ENCODE assay signal across 12 cellular contexts in the genomic region with DNA sequence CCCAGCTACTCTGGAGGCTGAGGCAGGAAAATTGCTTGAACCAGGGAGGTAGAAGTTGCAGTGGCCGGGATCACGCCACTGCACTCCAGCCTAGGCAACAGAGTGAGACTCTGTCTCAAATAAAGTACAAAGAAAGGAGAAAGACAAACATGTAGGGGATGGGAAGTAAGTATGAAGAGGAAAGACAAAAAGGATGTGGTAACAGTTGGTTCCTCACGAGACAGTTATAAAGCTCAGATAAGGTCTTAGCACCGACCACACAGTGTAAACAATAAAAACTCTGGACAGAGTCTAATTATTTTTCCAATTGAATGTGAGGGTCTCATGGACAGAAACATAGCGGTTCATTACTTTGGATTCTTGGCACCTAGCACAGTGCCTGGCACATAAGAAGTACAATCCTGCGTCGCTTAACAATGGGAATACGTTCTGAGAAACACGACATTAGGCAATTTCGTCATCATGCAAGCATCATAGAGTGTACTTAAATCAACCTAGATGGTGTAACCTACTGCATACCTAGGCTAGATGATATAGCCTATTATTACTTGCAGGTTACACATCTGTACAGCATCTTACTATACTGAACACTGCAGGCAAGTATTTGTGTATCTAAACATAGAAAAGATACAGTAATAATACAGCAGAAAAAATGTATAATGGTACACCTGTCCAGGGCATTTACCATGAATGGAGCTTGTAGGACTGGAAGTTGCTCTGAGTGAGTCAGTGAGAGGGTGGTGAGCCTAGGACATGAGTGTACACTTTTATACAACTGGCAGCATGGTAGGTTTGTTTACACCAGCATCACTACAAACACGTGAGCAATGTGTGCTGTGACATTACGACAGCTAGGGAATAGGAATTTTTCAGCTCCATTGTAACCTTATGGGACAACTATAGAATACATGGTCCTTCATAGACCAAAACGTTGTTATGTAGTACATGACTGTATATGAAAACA. TPM values are rescaled to one million over a fixed set of nuclear protein-coding genes. Genes with fewer than 3 reads are reported as not detected.
DNase-seq lines count a peak whose midpoint lies in the region; ATAC-seq lines count a peak whose summit lies in the region.
"Had no signal": no experiment of that assay in that cellular context is flagged by ENCODE, and none has a peak within 500 bp of the region (broad histone marks: within the 10 kb centered on the region; RNA-seq: fewer than 3 reads in every experiment).

No MANE protein-coding gene starts in this region.

- no peaks in the 10 kb centered on the region for H3K27me3 Mint-ChIP-seq in activated CD4-positive, alpha-beta memory T cell treated with anti-CD3 and anti-CD28 coated beads, Interleukin-2, amount 10 ng/mL, durations not matched to agents 7 days and 5 days
- no peaks in the 10 kb centered on the region for H3K27me3 Mint-ChIP-seq in activated CD4-positive, alpha-beta memory T cell treated with anti-CD3 and anti-CD28 coated beads for 36 hours
- H3K27me3 Mint-ChIP-seq in natural killer cell treated with Interleukin-12 subunit alpha and Interleukin-12 subunit beta and Interleukin-15 and Interleukin-18, amount 100 ng/mL, for 72 hours, result peaks cover 0 to 9% of the 10 kb centered on the region in 2 donors
- H3K27me3 Mint-ChIP-seq: memory B cell had no signal

- intact Hi-C loops in activated CD4-positive, alpha-beta memory T cell treated with anti-CD3 and anti-CD28 coated beads for 36 hours (cut with micrococcal nuclease), result loop anchor here (5.0 kb wide), 1 partner anchor 38 kb away; a partner anchor contains a TSS

- H3K27ac Mint-ChIP-seq in activated CD4-positive, alpha-beta memory T cell treated with anti-CD3 and anti-CD28 coated beads, Interleukin-2, amount 10 ng/mL, durations not matched to agents 7 days and 5 days, result peak overlapping the region; percentile 79
- H3K27ac Mint-ChIP-seq in activated CD4-positive, alpha-beta memory T cell treated with anti-CD3 and anti-CD28 coated beads for 36 hours, result no peak overlapping the region
- peak overlapping the region in 1 of 2 donors; percentile 59 for H3K27ac Mint-ChIP-seq in natural killer cell treated with Interleukin-12 subunit alpha and Interleukin-12 subunit beta and Interleukin-15 and Interleukin-18, amount 100 ng/mL, for 72 hours
- H3K27ac Mint-ChIP-seq: endodermal cell, memory B cell had no signal

- peaks cover 18% of the 10 kb centered on the region for H3K36me3 Mint-ChIP-seq in activated CD4-positive, alpha-beta memory T cell treated with anti-CD3 and anti-CD28 coated beads, Interleukin-2, amount 10 ng/mL, durations not matched to agents 7 days and 5 days (ENCODE audit: low read depth)
- peaks cover 1% of the 10 kb centered on the region for H3K36me3 Mint-ChIP-seq in activated CD4-positive, alpha-beta memory T cell treated with anti-CD3 and anti-CD28 coated beads for 36 hours
- no peaks in the 10 kb centered on the region for H3K36me3 Mint-ChIP-seq in natural killer cell treated with Interleukin-12 subunit alpha and Interleukin-12 subunit beta and Interleukin-15 and Interleukin-18, amount 100 ng/mL, for 72 hours

- POLR2A ChIA-PET in activated CD4-positive, alpha-beta memory T cell treated with anti-CD3 and anti-CD28 coated beads, Interleukin-2, amount 10 ng/mL, durations not matched to agents 7 days and 5 days (lab: Charles Lee), result interaction anchor here (1.0 to 2.0 kb wide), 4 partner anchors 19 to 38 kb away, joined by 3 to 10 read pairs (median 6); a partner anchor contains a TSS
- POLR2A ChIA-PET in activated CD4-positive, alpha-beta memory T cell treated with anti-CD3 and anti-CD28 coated beads for 36 hours (lab: Charles Lee), result no interaction called here

- CTCF ChIA-PET in activated CD4-positive, alpha-beta memory T cell treated with anti-CD3 and anti-CD28 coated beads, Interleukin-2, amount 10 ng/mL, durations not matched to agents 7 days and 5 days (lab: Charles Lee), result interaction anchor here (1.2 to 1.5 kb wide), 2 partner anchors 33 to 48 kb away, joined by 4 to 5 read pairs; no protein-coding TSS in a partner anchor
- CTCF ChIA-PET in activated CD4-positive, alpha-beta memory T cell treated with anti-CD3 and anti-CD28 coated beads for 36 hours (lab: Charles Lee), result interaction anchor here (1.5 kb wide), 1 partner anchor 48 kb away, joined by 3 read pairs; no protein-coding TSS in a partner anchor

- H3K4me1 Mint-ChIP-seq in activated CD4-positive, alpha-beta memory T cell treated with anti-CD3 and anti-CD28 coated beads, Interleukin-2, amount 10 ng/mL, durations not matched to agents 7 days and 5 days, result peaks cover 34% of the 10 kb centered on the region
- H3K4me1 Mint-ChIP-seq in activated CD4-positive, alpha-beta memory T cell treated with anti-CD3 and anti-CD28 coated beads for 36 hours (ENCODE audit: low read depth), result peaks cover 23% of the 10 kb centered on the region
- peaks cover 10 to 11% of the 10 kb centered on the region in 2 donors for H3K4me1 Mint-ChIP-seq in natural killer cell treated with Interleukin-12 subunit alpha and Interleukin-12 subunit beta and Interleukin-15 and Interleukin-18, amount 100 ng/mL, for 72 hours (ENCODE audit: low read depth in 2 of 2)

- H3K4me3 Mint-ChIP-seq in activated CD4-positive, alpha-beta memory T cell treated with anti-CD3 and anti-CD28 coated beads, Interleukin-2, amount 10 ng/mL, durations not matched to agents 7 days and 5 days, result peak overlapping the region; percentile 42
- H3K4me3 Mint-ChIP-seq in activated CD4-positive, alpha-beta memory T cell treated with anti-CD3 and anti-CD28 coated beads for 36 hours, result no peak overlapping the region
- H3K4me3 Mint-ChIP-seq in natural killer cell treated with Interleukin-12 subunit alpha and Interleukin-12 subunit beta and Interleukin-15 and Interleukin-18, amount 100 ng/mL, for 72 hours, result peak overlapping the region; percentile 49
- H3K4me3 Mint-ChIP-seq: endodermal cell, memory B cell had no signal

- ATAC-seq in HG02973 (IDR thresholded peaks at IDR 0.05; ENCODE audit: unreplicated experiment), result peak; percentile 68
- ATAC-seq in natural killer cell treated with Interleukin-12 subunit alpha and Interleukin-12 subunit beta and Interleukin-15 and Interleukin-18, amount 100 ng/mL, for 72 hours, result no peak

- DNase-seq in activated CD4-positive, alpha-beta memory T cell treated with anti-CD3 and anti-CD28 coated beads, Interleukin-2, amount 10 ng/mL, durations not matched to agents 7 days and 5 days, result no peak
- DNase-seq in activated CD4-positive, alpha-beta memory T cell treated with anti-CD3 and anti-CD28 coated beads for 36 hours, result no peak
- DNase-seq in SIG-M5 treated with dmso at 0.1 percent for 504 hours (lab: John Stamatoyannopoulos, UW; ENCODE audit: unreplicated experiment), result peak; percentile 80
- no peak for DNase-seq in natural killer cell treated with Interleukin-12 subunit alpha and Interleukin-12 subunit beta and Interleukin-15 and Interleukin-18, amount 100 ng/mL, for 72 hours (ENCODE audit: low spot score)
- no peak for DNase-seq in Ammon's horn (ENCODE audit: low spot score)
- no peak for DNase-seq in NK-92 treated with Interleukin-12 subunit alpha and Interleukin-12 subunit beta, amount 100 ng/mL, for 24 hours (lab: John Stamatoyannopoulos, UW)
- no peak for DNase-seq in NCI-H2227 treated with DMSO at 0.1 percent for 48 hours (lab: John Stamatoyannopoulos, UW)
- DNase-seq: ACHN; activated CD8-positive, alpha-beta memory T cell treated with anti-CD3 and anti-CD28 coated beads for 24 hours; endodermal cell had no signal

- H3K9me3 Mint-ChIP-seq in activated CD4-positive, alpha-beta memory T cell treated with anti-CD3 and anti-CD28 coated beads, Interleukin-2, amount 10 ng/mL, durations not matched to agents 7 days and 5 days, result no peaks in the 10 kb centered on the region
- H3K9me3 Mint-ChIP-seq in activated CD4-positive, alpha-beta memory T cell treated with anti-CD3 and anti-CD28 coated beads for 36 hours, result no peaks in the 10 kb centered on the region
- H3K9me3 Mint-ChIP-seq in natural killer cell treated with Interleukin-12 subunit alpha and Interleukin-12 subunit beta and Interleukin-15 and Interleukin-18, amount 100 ng/mL, for 72 hours, result no peaks in the 10 kb centered on the region
- H3K9me3 Mint-ChIP-seq: endodermal cell, memory B cell had no signal

RNA-seq across cellular contexts. Expression of a gene that starts 38.2 kb away (rescaled TPM):
- total RNA-seq in activated CD4-positive, alpha-beta memory T cell treated with anti-CD3 and anti-CD28 coated beads, Interleukin-2, amount 10 ng/mL, durations not matched to agents 7 days and 5 days, result 10 to 100 TPM; 25.5 to 27.1 TPM
- 10 to 100 TPM; 13.4 to 14.0 TPM for total RNA-seq in activated CD4-positive, alpha-beta memory T cell treated with anti-CD3 and anti-CD28 coated beads for 36 hours
- 1 to 10 TPM; 1.9 to 4.7 TPM for total RNA-seq in natural killer cell treated with Interleukin-12 subunit alpha and Interleukin-12 subunit beta and Interleukin-15 and Interleukin-18, amount 100 ng/mL, for 72 hours
